In genomic region chr15:70892912-70893560, GRCh38 we compare ENCODE assay signal across 8 cellular contexts. TPM values are rescaled to one million over a fixed set of nuclear protein-coding genes. Genes with fewer than 3 reads are reported as not detected.
A peak's percentile ranks its signal among the peaks of the same experiment; 100 is the strongest.
DNase-seq lines count a peak whose midpoint lies in the region; ATAC-seq and TF ChIP-seq lines count a peak whose summit lies in the region.

No MANE protein-coding gene starts in this region.

- peaks cover 6% of the 10 kb centered on the region for H3K4me1 Mint-ChIP-seq in activated CD8-positive, alpha-beta T cell treated with anti-CD3 and anti-CD28 coated beads for 36 hours (ENCODE audit: low read depth)

- POLR2A ChIA-PET in activated CD8-positive, alpha-beta T cell treated with anti-CD3 and anti-CD28 coated beads for 36 hours (lab: Charles Lee), result interaction anchor here (0.6 kb wide), 1 partner anchor 599 kb away, joined by 3 read pairs; no protein-coding TSS in a partner anchor

- TF ChIP-seq CTCF in activated CD8-positive, alpha-beta T cell treated with anti-CD3 and anti-CD28 coated beads for 36 hours (IDR thresholded peaks at IDR 0.05), result no peak
- TF ChIP-seq CTCF in foreskin keratinocyte (conservative IDR thresholded peaks at IDR 0.05) (peak; percentile 82), neutrophil (IDR thresholded peaks at IDR 0.05) (no peak)

- H3K4me3 Mint-ChIP-seq in activated CD8-positive, alpha-beta T cell treated with anti-CD3 and anti-CD28 coated beads for 36 hours, result peak overlapping the region; percentile 77

- H3K9me3 ChIP-seq in neutrophil, result no peaks in the 10 kb centered on the region

- intact Hi-C loops in activated CD8-positive, alpha-beta T cell treated with anti-CD3 and anti-CD28 coated beads for 36 hours (cut with micrococcal nuclease), result no loop called here

- H3K27ac Mint-ChIP-seq in activated CD8-positive, alpha-beta T cell treated with anti-CD3 and anti-CD28 coated beads for 36 hours, result no peak overlapping the region

- H3K9me3 Mint-ChIP-seq in activated CD8-positive, alpha-beta T cell treated with anti-CD3 and anti-CD28 coated beads for 36 hours, result no peaks in the 10 kb centered on the region

- H3K36me3 ChIP-seq in neutrophil, result no peaks in the 10 kb centered on the region

- H3K4me1 ChIP-seq in foreskin keratinocyte, result peaks cover 11% of the 10 kb centered on the region
- peaks cover 14 to 15% of the 10 kb centered on the region in 2 experiments for H3K4me1 ChIP-seq in neutrophil (ENCODE audit: control insufficient read depth in 1 of 2, insufficient read depth in 1 of 2, low read depth in 1 of 2, low read length in 1 of 2)

- ATAC-seq in GM19467 (IDR thresholded peaks at IDR 0.05; ENCODE audit: unreplicated experiment), result peak; percentile 17
- ATAC-seq in activated CD8-positive, alpha-beta T cell treated with anti-CD3 and anti-CD28 coated beads for 36 hours, result no peak
- peak; percentile 39 for ATAC-seq in foreskin keratinocyte
- no peak for ATAC-seq in GM18873 (IDR thresholded peaks at IDR 0.05; ENCODE audit: low FRiP score, unreplicated experiment)

- TF ChIP-seq RAD21 in Ishikawa (IDR thresholded peaks at IDR 0.05; ENCODE audit: low read depth), result peak; percentile 65

- TF ChIP-seq EP300 in Ishikawa (IDR thresholded peaks at IDR 0.05; ENCODE audit: borderline replicate concordance), result no peak

- H3K27me3 ChIP-seq in foreskin keratinocyte, result no peaks in the 10 kb centered on the region
- peaks cover 71% of the 10 kb centered on the region for H3K27me3 ChIP-seq in neutrophil

- peak overlapping the region; percentile 35 to 51 for H3K4me3 ChIP-seq in neutrophil (ENCODE audit: low read depth in 1 of 2, low read length in 1 of 2)

- no peaks in the 10 kb centered on the region for H3K36me3 Mint-ChIP-seq in activated CD8-positive, alpha-beta T cell treated with anti-CD3 and anti-CD28 coated beads for 36 hours (ENCODE audit: low read depth)

- peak; percentile 75 for DNase-seq in COR-L47 (lab: John Stamatoyannopoulos, UW)
- DNase-seq in activated CD8-positive, alpha-beta T cell treated with anti-CD3 and anti-CD28 coated beads for 36 hours, result no peak
- DNase-seq in foreskin keratinocyte, result no peak
- no peak for DNase-seq in mesenteric fat pad (ENCODE audit: low spot score)

- peaks cover 46% of the 10 kb centered on the region for H3K27me3 Mint-ChIP-seq in activated CD8-positive, alpha-beta T cell treated with anti-CD3 and anti-CD28 coated beads for 36 hours

- CTCF ChIA-PET in activated CD8-positive, alpha-beta T cell treated with anti-CD3 and anti-CD28 coated beads for 36 hours (lab: Charles Lee), result interaction anchor here (1.4 kb wide), 1 partner anchor 68 kb away, joined by 3 read pairs; no protein-coding TSS in a partner anchor

- H3K27ac ChIP-seq in foreskin keratinocyte, result peak overlapping the region; percentile 37
- H3K27ac ChIP-seq in neutrophil, result no peak overlapping the region

TF ChIP-seq in Ishikawa, 13 proteins besides CTCF, POLR2A, EP300 and RAD21:
- TF ChIP-seq CREB1 (IDR thresholded peaks at IDR 0.05; ENCODE audit: low read depth) (no peak), ZBTB7A (IDR thresholded peaks at IDR 0.05; ENCODE audit: low read depth) (no peak), YY1 (IDR thresholded peaks at IDR 0.05; ENCODE audit: low read depth) (no peak), REST (IDR thresholded peaks at IDR 0.05; ENCODE audit: low read depth) (no peak), TEAD4 (IDR thresholded peaks at IDR 0.05) (no peak), EGR1 (IDR thresholded peaks at IDR 0.05) (no peak), USF1 (IDR thresholded peaks at IDR 0.05) (no peak), FOXM1 (IDR thresholded peaks at IDR 0.05; ENCODE audit: borderline replicate concordance, low read depth) (no peak), TAF1 (IDR thresholded peaks at IDR 0.05; ENCODE audit: low read depth) (no peak), MAX (IDR thresholded peaks at IDR 0.05) (no peak), CEBPB (IDR thresholded peaks at IDR 0.05) (no peak), NFIC (IDR thresholded peaks at IDR 0.05) (no peak)

RNA-seq across cellular contexts. Expression of gene LRRC49, which starts 0.4 kb away (rescaled TPM):
- total RNA-seq in activated CD8-positive, alpha-beta T cell treated with anti-CD3 and anti-CD28 coated beads for 36 hours, result not detected
- total RNA-seq in foreskin keratinocyte (11.0 and 11.8 TPM in 2 replicates), mesenteric fat pad (4.0 TPM)
- 7.9 and 8.6 TPM in 2 replicates for polyA plus RNA-seq in foreskin keratinocyte

RNA-seq across cellular contexts. Expression of gene THAP10, which starts 0.8 kb away (rescaled TPM):
- not detected for total RNA-seq in activated CD8-positive, alpha-beta T cell treated with anti-CD3 and anti-CD28 coated beads for 36 hours
- total RNA-seq in foreskin keratinocyte, result 3.1 and 3.7 TPM in 2 replicates
- 2.0 and 2.8 TPM in 2 replicates for polyA plus RNA-seq in foreskin keratinocyte
- total RNA-seq in mesenteric fat pad, result 1.0 TPM

RNA-seq across cellular contexts. Expression of gene LARP6, which starts 39.1 kb away (rescaled TPM):
- under 1 TPM; 0.36 to 0.41 TPM for total RNA-seq in activated CD8-positive, alpha-beta T cell treated with anti-CD3 and anti-CD28 coated beads for 36 hours
- 29.3 and 39.6 TPM in 2 replicates for total RNA-seq in foreskin keratinocyte
- 30.7 and 44.9 TPM in 2 replicates for polyA plus RNA-seq in foreskin keratinocyte
- 89.9 TPM for total RNA-seq in mesenteric fat pad

Comparison
In these comparisons a context has a peak if more than half of its experiments do, and no peak if none do; other contexts are left out.
1. ATAC-seq: peak in GM19467 (single experiment) and foreskin keratinocyte (single experiment); none in activated CD8-positive, alpha-beta T cell treated with anti-CD3 and anti-CD28 coated beads for 36 hours (single experiment) and GM18873 (single experiment).
2. RNA of gene LARP6, which starts 39.1 kb away (total RNA-seq): 89.9 TPM in mesenteric fat pad (single experiment) and 29.3 to 39.6 TPM in foreskin keratinocyte; 0.36 to 0.41 TPM in activated CD8-positive, alpha-beta T cell treated with anti-CD3 and anti-CD28 coated beads for 36 hours; every median in the first group is over 10 times any median in the second.